ENCODE assay signal across 17 cellular contexts in the genomic region with DNA sequence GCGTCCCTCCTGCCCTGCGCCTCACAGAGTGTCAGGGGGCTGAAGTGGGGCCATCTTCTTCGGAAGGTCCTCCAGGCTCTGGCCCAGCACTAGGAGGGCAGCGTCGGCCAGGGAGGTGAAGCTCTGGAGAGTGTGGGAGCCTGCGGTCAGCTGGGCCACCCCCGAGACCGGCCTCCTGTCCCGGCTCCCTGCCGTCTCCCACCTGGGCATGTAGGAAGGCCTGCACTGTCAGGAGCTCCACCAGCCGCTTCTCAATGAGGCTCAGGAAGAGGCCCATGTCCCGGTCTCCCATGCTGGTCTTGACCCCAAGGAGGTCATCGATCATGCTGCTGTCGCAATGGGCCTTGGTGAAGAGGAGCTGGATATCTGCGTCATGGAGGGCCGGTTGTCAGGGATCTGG. TPM values are rescaled to one million over a fixed set of nuclear protein-coding genes. Genes with fewer than 3 reads are reported as not detected.
DNase-seq lines count a peak whose midpoint lies in the region; ATAC-seq, FAIRE-seq and TF ChIP-seq lines count a peak whose summit lies in the region.
"Had no signal": no experiment of that assay in that cellular context is flagged by ENCODE, and none has a peak within 500 bp of the region (broad histone marks: within the 10 kb centered on the region; RNA-seq: fewer than 3 reads in every experiment).

No MANE protein-coding gene starts in this region.

- CTCF ChIA-PET in H1 (lab: Charles Lee; ENCODE audit: partially characterized antibody) = interaction anchor here (0.7 to 2.5 kb wide), 10 partner anchors 9 to 282 kb away, joined by 3 to 10 read pairs (median 4); no protein-coding TSS in a partner anchor

- ATAC-seq in GM23338 = no peak
- peak; percentile 8 for ATAC-seq in upper lobe of right lung
- no peak for ATAC-seq in GM21381 (IDR thresholded peaks at IDR 0.05; ENCODE audit: unreplicated experiment)
- ATAC-seq: CD8-positive, alpha-beta T cell had no signal

- no peak overlapping the region for H4K5ac ChIP-seq in H1 (ENCODE audit: insufficient read length, low read depth, low read length)

- H3K9me3 Mint-ChIP-seq in GM23338 = no peaks in the 10 kb centered on the region
- H3K9me3 Mint-ChIP-seq: CD4-positive, CD25-positive, alpha-beta regulatory T cell; CD8-positive, alpha-beta T cell had no signal

- H3K23ac ChIP-seq in H1 (ENCODE audit: insufficient read length) = no peak overlapping the region

- H3K36me3 ChIP-seq in BLaER1 = no peaks in the 10 kb centered on the region
- H3K36me3 ChIP-seq in GM23338 (ENCODE audit: insufficient read depth) = no peaks in the 10 kb centered on the region
- H3K36me3 ChIP-seq in H1 (ENCODE audit: control insufficient read depth in 2 of 4, insufficient read depth in 4 of 4, low read length in 3 of 4) = no peaks in the 10 kb centered on the region
- H3K36me3 ChIP-seq in upper lobe of right lung = no peaks in the 10 kb centered on the region

- H3K27ac Mint-ChIP-seq in GM23338 = no peak overlapping the region
- H3K27ac Mint-ChIP-seq: CD8-positive, alpha-beta T cell had no signal

- no peak overlapping the region for H2BK120ac ChIP-seq in H1 (replicated peaks; ENCODE audit: low read depth, low read length)

- no peak overlapping the region; the same call in 1 of the 2 replicates for H4K8ac ChIP-seq in H1 (ENCODE audit: extremely low read depth, insufficient read depth, low read length)

- H3K27ac ChIP-seq in BLaER1 (peak overlapping the region; percentile 60), GM23338 (ENCODE audit: low read depth) (no peak overlapping the region), H1 (ENCODE audit: low read depth, low read length) (no peak overlapping the region), upper lobe of right lung (no peak overlapping the region)
- H3K27ac ChIP-seq: C4-2B, GM23248 had no signal

- FAIRE-seq in H1 (lab: Jason Lieb, UNC) = no peak
- FAIRE-seq: G401.6, GM12892, H54 had no signal

- H4K91ac ChIP-seq in H1 (replicated peaks; ENCODE audit: insufficient read length, low read length) = peak overlapping the region; percentile 42

- H3K4me3 Mint-ChIP-seq in GM23338 = no peak overlapping the region
- H3K4me3 Mint-ChIP-seq: CD4-positive, CD25-positive, alpha-beta regulatory T cell; CD8-positive, alpha-beta T cell had no signal

- H2BK15ac ChIP-seq in H1 (ENCODE audit: low read length) = 0 out of 2 replicates have a peak overlapping the region, but pooled peaks have one; percentile 6

- no peak overlapping the region for H3K4me3 ChIP-seq in BLaER1
- no peak overlapping the region for H3K4me3 ChIP-seq in GM23338
- no peak overlapping the region for H3K4me3 ChIP-seq in H1 (ENCODE audit: extremely low read depth in 1 of 4, insufficient read depth in 2 of 4, low read depth in 3 of 4, low read length in 4 of 4)
- no peak overlapping the region for H3K4me3 ChIP-seq in upper lobe of right lung
- H3K4me3 ChIP-seq: GM23248 had no signal

- H3K56ac ChIP-seq in H1 (replicated peaks; ENCODE audit: insufficient read length, low read depth, low read length) = no peak overlapping the region

- H3K4me2 ChIP-seq in BLaER1 (no peak overlapping the region), GM23338 (no peak overlapping the region), H1 (ENCODE audit: insufficient read depth in 1 of 2, low read depth in 2 of 2, low read length in 2 of 2) (no peak overlapping the region)

- H3K4me1 ChIP-seq in BLaER1 (peaks cover 46% of the 10 kb centered on the region), GM23338 (ENCODE audit: insufficient read depth) (peaks cover 7% of the 10 kb centered on the region; the same call in 1 of the 2 replicates), H1 (replicated peaks in 1 of 4; ENCODE audit: control insufficient read depth in 3 of 4, insufficient read depth in 4 of 4, low read length in 3 of 4) (peaks cover 0 to 14% (median under 1%) of the 10 kb centered on the region in 4 experiments; a peak in 3 of 7 replicates), upper lobe of right lung (no peaks in the 10 kb centered on the region)

- H3K9me2 ChIP-seq in GM23338 (ENCODE audit: insufficient read depth) = 0 out of 2 replicates have a peak, but pooled peaks cover 3% of the 10 kb centered on the region

- POLR2A ChIA-PET in H1 (lab: Charles Lee; ENCODE audit: partially characterized antibody) = interaction anchor here (1.0 to 3.1 kb wide), 3 partner anchors 9 to 26 kb away, joined by 3 to 19 read pairs (median 5); no protein-coding TSS in a partner anchor

- intact Hi-C loops in upper lobe of right lung (cut with DNase I) (no loop called here), posterior vena cava (cut with DNase I) (no loop called here)

- H3K4me1 Mint-ChIP-seq in GM23338 = peaks cover 12% of the 10 kb centered on the region
- H3K4me1 Mint-ChIP-seq: CD4-positive, CD25-positive, alpha-beta regulatory T cell had no signal

- H4K20me1 ChIP-seq in BLaER1 (no peaks in the 10 kb centered on the region), GM23338 (replicated peaks; ENCODE audit: insufficient read depth) (no peaks in the 10 kb centered on the region), H1 (replicated peaks in 1 of 2; ENCODE audit: control insufficient read depth in 1 of 2, insufficient read depth in 2 of 2, low read length in 2 of 2) (peaks cover 0 to 2% of the 10 kb centered on the region in 2 experiments)

- TF ChIP-seq RAD21 in H1 (IDR thresholded peaks at IDR 0.05 in 1 of 2, conservative IDR thresholded peaks at IDR 0.05 in 1 of 2; ENCODE audit: low read depth in 2 of 2, low read length in 2 of 2) = no peak

- no peak overlapping the region for H2BK20ac ChIP-seq in H1 (ENCODE audit: low read length)

- 87% methylated on average over 16 of the region's 16 CpGs; no CpG with 5 or more reads in 1 of the 2 experiments for WGBS in H1 (ENCODE audit: extremely low coverage in 1 of 2, insufficient coverage in 1 of 2, insufficient read length in 1 of 2, insufficient replicate concordance in 2 of 2, low coverage in 1 of 2, low lambda C conversion rate in 2 of 2, missing lambda C conversion rate in 1 of 2), 2 experiments

- peaks cover 5% of the 10 kb centered on the region; the same call in 1 of the 2 replicates for H3F3A ChIP-seq in GM23338 (replicated peaks; ENCODE audit: low read depth)

- no peak overlapping the region for H2BK5ac ChIP-seq in H1 (ENCODE audit: low read depth, low read length)

- peak overlapping the region; percentile 48 for H3K18ac ChIP-seq in H1 (ENCODE audit: extremely low read depth, low read length)

- H2BK12ac ChIP-seq in H1 (ENCODE audit: low read depth, low read length) = no peak overlapping the region; the same call in 1 of the 2 replicates

- H3K79me1 ChIP-seq in H1 (ENCODE audit: low read depth, low read length) = no peaks in the 10 kb centered on the region

- H3K36me3 Mint-ChIP-seq in GM23338 (ENCODE audit: low read depth) = no peaks in the 10 kb centered on the region
- H3K36me3 Mint-ChIP-seq: CD4-positive, CD25-positive, alpha-beta regulatory T cell; CD8-positive, alpha-beta T cell had no signal

- H2AFZ ChIP-seq in GM23338 (peak overlapping the region; percentile 81; the same call in 1 of the 2 replicates), H1 (ENCODE audit: low read length) (no peak overlapping the region)
- H2AFZ ChIP-seq: GM23248 had no signal

- H3K79me2 ChIP-seq in GM23338 (replicated peaks; ENCODE audit: insufficient read depth) (no peaks in the 10 kb centered on the region), H1 (ENCODE audit: control insufficient read depth in 1 of 2, insufficient read depth in 2 of 2, low read length in 2 of 2) (no peaks in the 10 kb centered on the region)

- H3K9me3 ChIP-seq in BLaER1 = no peaks in the 10 kb centered on the region
- no peaks in the 10 kb centered on the region for H3K9me3 ChIP-seq in H1 (ENCODE audit: insufficient read depth in 2 of 2, low read depth in 1 of 2, low read length in 1 of 2)
- H3K9me3 ChIP-seq in upper lobe of right lung = no peaks in the 10 kb centered on the region
- H3K9me3 ChIP-seq: Caco-2 had no signal

- peaks cover 5% of the 10 kb centered on the region; the same call in 1 of the 2 replicates for H3K23me2 ChIP-seq in H1 (ENCODE audit: low read depth, low read length)

- H3K9ac ChIP-seq in BLaER1 = no peak overlapping the region
- H3K9ac ChIP-seq in H1 (replicated peaks in 1 of 4; ENCODE audit: extremely low read depth in 1 of 4, low read depth in 3 of 4, low read length in 3 of 4) = no peak overlapping the region
- H3K9ac ChIP-seq: GM23248 had no signal

- H2AK5ac ChIP-seq in H1 (ENCODE audit: low read depth, low read length) = no peak overlapping the region

- no peak overlapping the region for H3K4ac ChIP-seq in H1 (replicated peaks; ENCODE audit: insufficient read length, low read depth, low read length)

- no peak for TF ChIP-seq EP300 in H1 (IDR thresholded peaks at IDR 0.05; ENCODE audit: borderline replicate concordance in 1 of 2, low read depth in 2 of 2, low read length in 2 of 2)

- no peaks in the 10 kb centered on the region for H3K27me3 ChIP-seq in BLaER1
- H3K27me3 ChIP-seq in GM23338 (ENCODE audit: insufficient read depth) = no peaks in the 10 kb centered on the region
- H3K27me3 ChIP-seq in H1 (replicated peaks in 1 of 4; ENCODE audit: control insufficient read depth in 3 of 4, extremely low read depth in 1 of 4, insufficient read depth in 3 of 4, low read length in 3 of 4) = no peaks in the 10 kb centered on the region
- peaks cover 5% of the 10 kb centered on the region for H3K27me3 ChIP-seq in upper lobe of right lung

- DNase-seq in GM23338 (ENCODE audit: low spot score) (no peak), H1 (ENCODE audit: low read depth in 1 of 2, low spot score in 2 of 2) (no peak), upper lobe of right lung (no peak), posterior vena cava (ENCODE audit: low spot score) (no peak)
- DNase-seq: Caco-2; CD4-positive, CD25-positive, alpha-beta regulatory T cell; CD8-positive, alpha-beta T cell; DMS153; DND-41; GM23248; HCEC 1CT had no signal

- H3K27me3 Mint-ChIP-seq in GM23338 (ENCODE audit: insufficient read depth, low read depth, poor library complexity) = peaks cover 13% of the 10 kb centered on the region

- no peak overlapping the region for H3K14ac ChIP-seq in H1 (ENCODE audit: insufficient read length)

- TF ChIP-seq POLR2A in H1 (IDR thresholded peaks at IDR 0.05; ENCODE audit: control extremely low read depth in 1 of 2, low read depth in 2 of 2, low read length in 2 of 2) = no peak

- no peak for TF ChIP-seq CTCF in GM23338 (conservative IDR thresholded peaks at IDR 0.05; ENCODE audit: low read depth in 2 of 2)
- TF ChIP-seq CTCF in H1 (IDR thresholded peaks at IDR 0.05; ENCODE audit: control extremely low read depth in 1 of 3, insufficient read depth in 1 of 3, low read depth in 1 of 3, low read length in 3 of 3) = no peak
- TF ChIP-seq CTCF in upper lobe of right lung (IDR thresholded peaks at IDR 0.05) = no peak

RNA-seq across cellular contexts. Expression of a gene that starts 27.4 kb away (rescaled TPM):
- 6.0 and 7.9 TPM in 2 replicates for total RNA-seq in GM23338 (2014; rRNA removed; shearing (Covaris generic))
- polyA plus RNA-seq in GM23338 (2016; fragmentation: Nextera tagmentation; extraction: Ambion mirVana) = 25.1 and 27.9 TPM in 2 replicates
- total RNA-seq in H1 (2021; fragmentation: NEBNext Ultra II Directional; extraction: Animal tissue kit (Norgen Biotek cat#: 25700)) = 18.4 and 20.9 TPM in 2 replicates
- polyA plus RNA-seq in H1 (2011; rRNA removed) = 65.9 and 87.8 TPM in 2 replicates
- 37.7 TPM for polyA plus RNA-seq in H1 (2011; cell fraction: cytosol; rRNA removed)
- polyA plus RNA-seq in H1 (2011; cell fraction: nucleus; rRNA removed) = 31.1 TPM
- polyA plus RNA-seq in H1 (2012, experiment 1 of 2) = 25.5 to 38.5 TPM (median 37.6 TPM) in 4 replicates
- 38.7 TPM for polyA plus RNA-seq in H1 (2012, experiment 2 of 2)
- polyA plus RNA-seq in H1 (2013, experiment 1 of 2) = 44.8 TPM
- polyA plus RNA-seq in H1 (2013, experiment 2 of 2) = 54.5 TPM
- 23.6 and 26.4 TPM in 2 replicates for polyA minus RNA-seq in H1 (2011; rRNA and poly(A)+ RNA removed)
- polyA minus RNA-seq in H1 (2011; cell fraction: cytosol; rRNA and poly(A)+ RNA removed) = 12.1 TPM
- 15.2 TPM for polyA minus RNA-seq in H1 (2011; cell fraction: nucleus; rRNA and poly(A)+ RNA removed)
- 87.8 TPM for total RNA-seq in upper lobe of right lung
- total RNA-seq in posterior vena cava = 100 to 1,000 TPM; 120 to 297 TPM

RNA-seq across cellular contexts. Expression of a gene that starts 28.1 kb away (rescaled TPM):
- 6.9 and 11.1 TPM in 2 replicates for total RNA-seq in GM23338 (2014; rRNA removed; shearing (Covaris generic))
- polyA plus RNA-seq in GM23338 (2016; fragmentation: Nextera tagmentation; extraction: Ambion mirVana) (9.2 and 12.2 TPM in 2 replicates), H1 (2011; rRNA removed) (7.3 and 8.2 TPM in 2 replicates)
- 19.2 TPM in 2 replicates for total RNA-seq in H1 (2021; fragmentation: NEBNext Ultra II Directional; extraction: Animal tissue kit (Norgen Biotek cat#: 25700))
- 10.9 TPM for polyA plus RNA-seq in H1 (2011; cell fraction: cytosol; rRNA removed)
- polyA plus RNA-seq in H1 (2011; cell fraction: nucleus; rRNA removed) = 6.3 TPM
- 11.3 to 13.8 TPM (median 12.5 TPM) in 4 replicates for polyA plus RNA-seq in H1 (2012, experiment 1 of 2)
- polyA plus RNA-seq in H1 (2012, experiment 2 of 2) = 4.0 TPM
- polyA plus RNA-seq in H1 (2013, experiment 1 of 2) = 7.8 TPM
- 7.2 TPM for polyA plus RNA-seq in H1 (2013, experiment 2 of 2)
- polyA minus RNA-seq in H1 (2011; rRNA and poly(A)+ RNA removed) = 15.8 and 16.2 TPM in 2 replicates
- 21.1 TPM for polyA minus RNA-seq in H1 (2011; cell fraction: cytosol; rRNA and poly(A)+ RNA removed)
- polyA minus RNA-seq in H1 (2011; cell fraction: nucleus; rRNA and poly(A)+ RNA removed) = 25.6 TPM
- total RNA-seq in upper lobe of right lung (1.8 TPM), posterior vena cava (under 1 TPM; 0.37 to 0.38 TPM)
- total RNA-seq: CD4-positive, CD25-positive, alpha-beta regulatory T cell; CD8-positive, alpha-beta T cell had no signal
- polyA plus RNA-seq: CD4-positive, CD25-positive, alpha-beta regulatory T cell; GM23248 had no signal

RNA-seq across cellular contexts. Expression of a gene that starts 42.3 kb away (rescaled TPM):
- total RNA-seq in GM23338 (2014; rRNA removed; shearing (Covaris generic)) = 17.1 and 30.6 TPM in 2 replicates
- polyA plus RNA-seq in GM23338 (2016; fragmentation: Nextera tagmentation; extraction: Ambion mirVana) (16.6 and 21.9 TPM in 2 replicates), H1 (2011; rRNA removed) (8.9 and 11.7 TPM in 2 replicates)
- total RNA-seq in H1 (2021; fragmentation: NEBNext Ultra II Directional; extraction: Animal tissue kit (Norgen Biotek cat#: 25700)) = 24.4 and 26.2 TPM in 2 replicates
- 14.9 TPM for polyA plus RNA-seq in H1 (2011; cell fraction: cytosol; rRNA removed)
- 30.3 TPM for polyA plus RNA-seq in H1 (2011; cell fraction: nucleus; rRNA removed)
- polyA plus RNA-seq in H1 (2012, experiment 1 of 2) = 17.1 to 23.6 TPM (median 19.8 TPM) in 4 replicates
- 4.2 TPM for polyA plus RNA-seq in H1 (2012, experiment 2 of 2)
- 18.2 TPM for polyA plus RNA-seq in H1 (2013, experiment 1 of 2)
- 17.6 TPM for polyA plus RNA-seq in H1 (2013, experiment 2 of 2)
- 15.2 and 15.4 TPM in 2 replicates for polyA minus RNA-seq in H1 (2011; rRNA and poly(A)+ RNA removed)
- 8.4 TPM for polyA minus RNA-seq in H1 (2011; cell fraction: cytosol; rRNA and poly(A)+ RNA removed)
- polyA minus RNA-seq in H1 (2011; cell fraction: nucleus; rRNA and poly(A)+ RNA removed) = 35.4 TPM
- total RNA-seq in upper lobe of right lung (88.2 TPM), posterior vena cava (10 to 100 TPM; 44.0 to 54.2 TPM)
